ENCODE assay signal across 1 cellular context in genomic region chr20:2817891-2818595, GRCh38.
TF ChIP-seq lines count a peak whose summit lies in the region.

No MANE protein-coding gene starts in this region.

TF ChIP-seq in H1, 55 proteins besides CTCF, POLR2A, EP300 and RAD21:
- TF ChIP-seq USF2 (IDR thresholded peaks at IDR 0.05; ENCODE audit: low read length) (no peak), SIX5 (IDR thresholded peaks at IDR 0.05; ENCODE audit: low read depth, low read length) (no peak), YY1 (IDR thresholded peaks at IDR 0.05; ENCODE audit: low read depth, low read length) (no peak), SP4 (IDR thresholded peaks at IDR 0.05; ENCODE audit: low read length) (no peak), TBP (IDR thresholded peaks at IDR 0.05; ENCODE audit: low read depth, low read length) (no peak), CBX8 (IDR thresholded peaks at IDR 0.05; ENCODE audit: borderline replicate concordance, low read depth, low read length) (no peak), TCF12 (IDR thresholded peaks at IDR 0.05; ENCODE audit: low read depth, low read length) (no peak), CHD1 (IDR thresholded peaks at IDR 0.05; ENCODE audit: low read depth, low read length) (no peak), MAX (IDR thresholded peaks at IDR 0.05) (no peak), ZNF274 (IDR thresholded peaks at IDR 0.05; ENCODE audit: borderline replicate concordance, extremely low read depth, low read length) (no peak)
TF ChIP-seq in H1: peak in this region for 0.
